In the genomic region with DNA sequence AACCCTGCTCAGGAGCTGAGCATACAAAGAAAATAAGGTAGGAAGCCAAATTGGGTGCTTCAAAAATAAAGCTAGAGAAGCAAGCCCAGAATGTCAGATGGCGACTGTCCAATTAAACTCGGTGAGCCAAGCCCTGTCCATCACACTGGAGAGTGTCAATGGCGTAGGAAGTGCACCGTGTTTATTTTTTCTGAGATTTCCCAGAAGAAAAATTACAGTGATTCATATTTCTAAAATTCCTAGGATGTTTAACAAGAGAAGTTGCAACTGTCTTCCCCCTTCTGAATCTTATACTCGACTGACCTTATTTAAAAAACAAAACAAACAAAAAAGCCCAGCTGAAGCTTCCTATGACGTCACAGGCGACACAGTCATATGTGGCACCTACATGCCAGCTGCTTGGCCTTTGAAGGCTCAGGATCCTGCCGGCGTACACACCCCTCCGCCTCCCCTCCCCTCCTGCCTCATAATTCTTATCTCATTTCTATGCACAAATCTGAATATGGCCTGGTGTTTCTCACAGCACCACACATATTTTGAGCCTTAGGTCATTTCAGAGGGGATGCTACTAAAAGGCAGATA, we compare ENCODE assay signal across 9 cellular contexts.
DNase-seq lines count a peak whose midpoint lies in the region; ATAC-seq lines count a peak whose summit lies in the region.
"Had no signal": no experiment of that assay in that cellular context is flagged by ENCODE, and none has a peak within 500 bp of the region (broad histone marks: within the 10 kb centered on the region; RNA-seq: fewer than 3 reads in every experiment).

No MANE protein-coding gene starts in this region.

- no peaks in the 10 kb centered on the region for H3K27me3 Mint-ChIP-seq in activated T-cell treated with anti-CD3 and anti-CD28 coated beads, Interleukin-2, amount 50 U/mL, for 4 hours (ENCODE audit: low read depth)

- peak overlapping the region; percentile 35 for H3K4me3 Mint-ChIP-seq in activated T-cell treated with anti-CD3 and anti-CD28 coated beads, Interleukin-2, amount 50 U/mL, for 4 hours

- H3K27ac ChIP-seq in substantia nigra (ENCODE audit: low read depth, low read length, poor library complexity, severe bottlenecking), result no peak overlapping the region
- H3K27ac ChIP-seq: 22Rv1 had no signal

- H3K36me3 Mint-ChIP-seq in activated T-cell treated with anti-CD3 and anti-CD28 coated beads, Interleukin-2, amount 50 U/mL, for 4 hours (ENCODE audit: insufficient read depth), result peaks cover 22% of the 10 kb centered on the region

- H3K9me3 Mint-ChIP-seq in activated T-cell treated with anti-CD3 and anti-CD28 coated beads, Interleukin-2, amount 50 U/mL, for 4 hours, result no peaks in the 10 kb centered on the region

- ATAC-seq in activated T-cell treated with anti-CD3 and anti-CD28 coated beads, Interleukin-2, amount 50 U/mL, for 4 hours, result no peak
- ATAC-seq in GM21515 (IDR thresholded peaks at IDR 0.05; ENCODE audit: unreplicated experiment) (no peak), GM18520 (IDR thresholded peaks at IDR 0.05; ENCODE audit: unreplicated experiment) (no peak)

- H3K4me1 Mint-ChIP-seq in activated T-cell treated with anti-CD3 and anti-CD28 coated beads, Interleukin-2, amount 50 U/mL, for 4 hours (ENCODE audit: low read depth), result peaks cover 96% of the 10 kb centered on the region

- DNase-seq in DMS 273 (lab: John Stamatoyannopoulos, UW; ENCODE audit: unreplicated experiment) (peak; percentile 10), DMS 273 treated with DMSO at 0.1 percent for 48 hours (lab: John Stamatoyannopoulos, UW) (no peak), glomerular endothelial cell (ENCODE audit: extremely low read depth, low read depth, low spot score) (peak; percentile 90), substantia nigra (lab: John Stamatoyannopoulos, UW) (no peak)
- DNase-seq in activated T-cell treated with anti-CD3 and anti-CD28 coated beads, Interleukin-2, amount 50 U/mL, for 4 hours, result peak; percentile 62
- peak; percentile 42 for DNase-seq in stimulated activated CD4-positive, alpha-beta T cell treated with anti-CD3 and anti-CD28 coated beads, Interleukin-4, amount 100 ng/mL, for 1 hour

Comparison
In these comparisons a context has a peak if more than half of its experiments do, and no peak if none do; other contexts are left out.
1. DNase-seq: peak in DMS 273 (single experiment), activated T-cell treated with anti-CD3 and anti-CD28 coated beads, Interleukin-2, amount 50 U/mL, for 4 hours (single experiment), glomerular endothelial cell (single experiment) and stimulated activated CD4-positive, alpha-beta T cell treated with anti-CD3 and anti-CD28 coated beads, Interleukin-4, amount 100 ng/mL, for 1 hour (single experiment); none in DMS 273 treated with DMSO at 0.1 percent for 48 hours (single experiment) and substantia nigra (0 of 49).